Comparison of ENCODE assay signal across 1 cellular context in genomic region chr14:59360923-59361794, GRCh38.
TF ChIP-seq lines count a peak whose summit lies in the region.

No MANE protein-coding gene starts in this region.

TF ChIP-seq in IMR-90, 13 proteins besides CTCF, POLR2A, EP300 and RAD21:
- TF ChIP-seq USF2 (IDR thresholded peaks at IDR 0.05; ENCODE audit: low read depth, low read length) (no peak), ELK1 (IDR thresholded peaks at IDR 0.05; ENCODE audit: borderline replicate concordance, low read depth, low read length) (no peak), CEBPB (IDR thresholded peaks at IDR 0.05; ENCODE audit: low read depth, low read length) (peak; percentile 98), MAFK (IDR thresholded peaks at IDR 0.05; ENCODE audit: low read depth, low read length) (no peak), SMC3 (IDR thresholded peaks at IDR 0.05; ENCODE audit: low read depth, low read length) (no peak), NFE2L2 (IDR thresholded peaks at IDR 0.05; ENCODE audit: low read depth, low read length) (no peak), MAZ (IDR thresholded peaks at IDR 0.05; ENCODE audit: borderline replicate concordance, low read depth, low read length) (no peak), FOS (IDR thresholded peaks at IDR 0.05; ENCODE audit: low read depth, low read length) (peak; percentile 56; the same call in 1 of the 2 replicates)
TF ChIP-seq in IMR-90: peak in this region for 2.
